Comparison of ENCODE assay signal across 2 cellular contexts in the genomic region with DNA sequence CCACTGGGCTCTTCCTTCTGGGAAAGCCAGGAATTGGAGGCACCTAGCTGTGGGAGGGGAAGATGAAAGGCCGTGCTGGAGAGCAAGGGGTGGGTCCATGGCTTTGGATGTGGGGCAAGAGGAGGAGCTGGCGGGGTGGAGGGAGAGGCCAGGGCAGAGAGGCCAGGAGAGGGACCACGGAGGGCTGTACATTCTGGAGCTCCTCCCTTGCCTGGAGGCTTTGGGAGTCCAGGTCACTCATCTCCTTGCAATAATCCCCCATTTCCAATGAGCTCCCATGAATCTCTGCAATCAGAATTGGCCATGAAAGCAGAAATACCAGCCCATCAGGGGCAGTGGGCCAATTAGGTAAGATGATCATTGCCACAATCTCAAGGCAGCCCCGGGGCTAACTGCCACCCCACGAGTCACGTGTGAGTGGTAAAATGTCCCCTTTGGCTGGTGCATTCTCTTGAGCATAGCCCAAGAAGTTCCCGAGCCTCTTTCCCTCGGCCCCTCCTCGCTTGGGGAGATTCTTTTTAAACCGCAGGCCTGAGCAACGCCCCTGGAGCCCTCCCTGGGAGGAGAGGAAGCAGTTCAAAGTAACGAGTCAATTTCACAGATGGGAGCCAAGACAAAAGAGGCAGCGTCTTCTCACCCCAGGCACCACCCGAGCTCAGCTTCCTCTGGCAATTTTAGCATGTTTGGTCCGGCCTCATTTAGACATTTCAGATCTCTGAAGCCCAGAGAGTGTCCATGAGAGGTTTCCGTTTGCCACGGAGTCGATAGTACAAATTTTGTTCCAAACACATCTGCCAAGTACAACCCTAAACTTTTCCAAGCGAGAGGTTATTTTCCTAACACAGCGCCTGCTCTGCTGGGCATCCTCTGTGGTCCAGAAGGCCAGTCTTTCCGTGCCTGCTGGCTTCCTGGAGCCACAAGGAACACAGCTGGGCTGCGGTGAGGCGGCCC.
TF ChIP-seq lines count a peak whose summit lies in the region.

No MANE protein-coding gene starts in this region.

TF ChIP-seq in liver, 16 proteins besides CTCF, POLR2A, EP300 and RAD21:
- TF ChIP-seq HNF4A (conservative IDR thresholded peaks at IDR 0.05) (peak in 1 of 2 donors; percentile 69), TAF1 (conservative IDR thresholded peaks at IDR 0.05) (no peak), GABPA (IDR thresholded peaks at IDR 0.05 in 1 of 2, conservative IDR thresholded peaks at IDR 0.05 in 1 of 2) (no peak), YY1 (IDR thresholded peaks at IDR 0.05) (peak; percentile 53), SP1 (IDR thresholded peaks at IDR 0.05) (peak; percentile 25), FOXA1 (IDR thresholded peaks at IDR 0.05) (no peak), EGR1 (IDR thresholded peaks at IDR 0.05; ENCODE audit: low read depth in 2 of 2) (peak in 1 of 2 donors; percentile 38), HNF4G (IDR thresholded peaks at IDR 0.05) (no peak), NR2F2 (IDR thresholded peaks at IDR 0.05) (no peak), RXRA (IDR thresholded peaks at IDR 0.05) (peak in 1 of 2 donors; percentile 85), FOXA2 (IDR thresholded peaks at IDR 0.05) (no peak), JUND (IDR thresholded peaks at IDR 0.05) (peak in 1 of 2 donors; percentile 27)
- TF ChIP-seq, protein P1, sequence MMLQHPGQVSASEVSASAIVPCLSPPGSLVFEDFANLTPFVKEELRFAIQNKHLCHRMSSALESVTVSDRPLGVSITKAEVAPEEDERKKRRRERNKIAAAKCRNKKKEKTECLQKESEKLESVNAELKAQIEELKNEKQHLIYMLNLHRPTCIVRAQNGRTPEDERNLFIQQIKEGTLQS (IDR thresholded peaks at IDR 0.05), result no peak
- TF ChIP-seq, protein P2, sequence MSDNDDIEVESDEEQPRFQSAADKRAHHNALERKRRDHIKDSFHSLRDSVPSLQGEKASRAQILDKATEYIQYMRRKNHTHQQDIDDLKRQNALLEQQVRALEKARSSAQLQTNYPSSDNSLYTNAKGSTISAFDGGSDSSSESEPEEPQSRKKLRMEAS (IDR thresholded peaks at IDR 0.05), result peak; percentile 52
- TF ChIP-seq, protein P3, sequence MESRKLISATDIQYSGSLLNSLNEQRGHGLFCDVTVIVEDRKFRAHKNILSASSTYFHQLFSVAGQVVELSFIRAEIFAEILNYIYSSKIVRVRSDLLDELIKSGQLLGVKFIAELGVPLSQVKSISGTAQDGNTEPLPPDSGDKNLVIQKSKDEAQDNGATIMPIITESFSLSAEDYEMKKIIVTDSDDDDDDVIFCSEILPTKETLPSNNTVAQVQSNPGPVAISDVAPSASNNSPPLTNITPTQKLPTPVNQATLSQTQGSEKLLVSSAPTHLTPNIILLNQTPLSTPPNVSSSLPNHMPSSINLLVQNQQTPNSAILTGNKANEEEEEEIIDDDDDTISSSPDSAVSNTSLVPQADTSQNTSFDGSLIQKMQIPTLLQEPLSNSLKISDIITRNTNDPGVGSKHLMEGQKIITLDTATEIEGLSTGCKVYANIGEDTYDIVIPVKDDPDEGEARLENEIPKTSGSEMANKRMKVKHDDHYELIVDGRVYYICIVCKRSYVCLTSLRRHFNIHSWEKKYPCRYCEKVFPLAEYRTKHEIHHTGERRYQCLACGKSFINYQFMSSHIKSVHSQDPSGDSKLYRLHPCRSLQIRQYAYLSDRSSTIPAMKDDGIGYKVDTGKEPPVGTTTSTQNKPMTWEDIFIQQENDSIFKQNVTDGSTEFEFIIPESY (IDR thresholded peaks at IDR 0.05), result no peak
- TF ChIP-seq, protein P4, sequence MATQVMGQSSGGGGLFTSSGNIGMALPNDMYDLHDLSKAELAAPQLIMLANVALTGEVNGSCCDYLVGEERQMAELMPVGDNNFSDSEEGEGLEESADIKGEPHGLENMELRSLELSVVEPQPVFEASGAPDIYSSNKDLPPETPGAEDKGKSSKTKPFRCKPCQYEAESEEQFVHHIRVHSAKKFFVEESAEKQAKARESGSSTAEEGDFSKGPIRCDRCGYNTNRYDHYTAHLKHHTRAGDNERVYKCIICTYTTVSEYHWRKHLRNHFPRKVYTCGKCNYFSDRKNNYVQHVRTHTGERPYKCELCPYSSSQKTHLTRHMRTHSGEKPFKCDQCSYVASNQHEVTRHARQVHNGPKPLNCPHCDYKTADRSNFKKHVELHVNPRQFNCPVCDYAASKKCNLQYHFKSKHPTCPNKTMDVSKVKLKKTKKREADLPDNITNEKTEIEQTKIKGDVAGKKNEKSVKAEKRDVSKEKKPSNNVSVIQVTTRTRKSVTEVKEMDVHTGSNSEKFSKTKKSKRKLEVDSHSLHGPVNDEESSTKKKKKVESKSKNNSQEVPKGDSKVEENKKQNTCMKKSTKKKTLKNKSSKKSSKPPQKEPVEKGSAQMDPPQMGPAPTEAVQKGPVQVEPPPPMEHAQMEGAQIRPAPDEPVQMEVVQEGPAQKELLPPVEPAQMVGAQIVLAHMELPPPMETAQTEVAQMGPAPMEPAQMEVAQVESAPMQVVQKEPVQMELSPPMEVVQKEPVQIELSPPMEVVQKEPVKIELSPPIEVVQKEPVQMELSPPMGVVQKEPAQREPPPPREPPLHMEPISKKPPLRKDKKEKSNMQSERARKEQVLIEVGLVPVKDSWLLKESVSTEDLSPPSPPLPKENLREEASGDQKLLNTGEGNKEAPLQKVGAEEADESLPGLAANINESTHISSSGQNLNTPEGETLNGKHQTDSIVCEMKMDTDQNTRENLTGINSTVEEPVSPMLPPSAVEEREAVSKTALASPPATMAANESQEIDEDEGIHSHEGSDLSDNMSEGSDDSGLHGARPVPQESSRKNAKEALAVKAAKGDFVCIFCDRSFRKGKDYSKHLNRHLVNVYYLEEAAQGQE (IDR thresholded peaks at IDR 0.05), result peak; percentile 29

TF ChIP-seq in HepG2, 621 proteins besides CTCF, POLR2A, EP300 and RAD21:
- TF ChIP-seq, protein P5, sequence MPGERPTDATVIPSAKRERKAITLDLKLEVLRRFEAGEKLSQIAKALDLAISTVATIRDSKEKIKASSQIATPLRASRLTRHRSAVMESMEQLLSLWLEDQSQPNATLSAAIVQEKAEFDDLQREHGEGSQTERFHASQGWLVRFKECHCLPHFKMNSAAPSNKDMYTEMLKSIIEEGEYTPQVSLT (CRISPR knock-in tag; IDR thresholded peaks at IDR 0.05; ENCODE audit: borderline replicate concordance, low read depth), result no peak
- no peak for TF ChIP-seq CHCHD3 (CRISPR knock-in tag; IDR thresholded peaks at IDR 0.05)
- no peak for TF ChIP-seq FOXO1 (CRISPR knock-in tag; IDR thresholded peaks at IDR 0.05)
- no peak for TF ChIP-seq NKX3-1 (CRISPR knock-in tag; IDR thresholded peaks at IDR 0.05)
- no peak for TF ChIP-seq ZNF737 (CRISPR knock-in tag; IDR thresholded peaks at IDR 0.05; ENCODE audit: borderline replicate concordance)
- TF ChIP-seq DR1 (CRISPR knock-in tag; IDR thresholded peaks at IDR 0.05), result no peak
- TF ChIP-seq, protein P6, sequence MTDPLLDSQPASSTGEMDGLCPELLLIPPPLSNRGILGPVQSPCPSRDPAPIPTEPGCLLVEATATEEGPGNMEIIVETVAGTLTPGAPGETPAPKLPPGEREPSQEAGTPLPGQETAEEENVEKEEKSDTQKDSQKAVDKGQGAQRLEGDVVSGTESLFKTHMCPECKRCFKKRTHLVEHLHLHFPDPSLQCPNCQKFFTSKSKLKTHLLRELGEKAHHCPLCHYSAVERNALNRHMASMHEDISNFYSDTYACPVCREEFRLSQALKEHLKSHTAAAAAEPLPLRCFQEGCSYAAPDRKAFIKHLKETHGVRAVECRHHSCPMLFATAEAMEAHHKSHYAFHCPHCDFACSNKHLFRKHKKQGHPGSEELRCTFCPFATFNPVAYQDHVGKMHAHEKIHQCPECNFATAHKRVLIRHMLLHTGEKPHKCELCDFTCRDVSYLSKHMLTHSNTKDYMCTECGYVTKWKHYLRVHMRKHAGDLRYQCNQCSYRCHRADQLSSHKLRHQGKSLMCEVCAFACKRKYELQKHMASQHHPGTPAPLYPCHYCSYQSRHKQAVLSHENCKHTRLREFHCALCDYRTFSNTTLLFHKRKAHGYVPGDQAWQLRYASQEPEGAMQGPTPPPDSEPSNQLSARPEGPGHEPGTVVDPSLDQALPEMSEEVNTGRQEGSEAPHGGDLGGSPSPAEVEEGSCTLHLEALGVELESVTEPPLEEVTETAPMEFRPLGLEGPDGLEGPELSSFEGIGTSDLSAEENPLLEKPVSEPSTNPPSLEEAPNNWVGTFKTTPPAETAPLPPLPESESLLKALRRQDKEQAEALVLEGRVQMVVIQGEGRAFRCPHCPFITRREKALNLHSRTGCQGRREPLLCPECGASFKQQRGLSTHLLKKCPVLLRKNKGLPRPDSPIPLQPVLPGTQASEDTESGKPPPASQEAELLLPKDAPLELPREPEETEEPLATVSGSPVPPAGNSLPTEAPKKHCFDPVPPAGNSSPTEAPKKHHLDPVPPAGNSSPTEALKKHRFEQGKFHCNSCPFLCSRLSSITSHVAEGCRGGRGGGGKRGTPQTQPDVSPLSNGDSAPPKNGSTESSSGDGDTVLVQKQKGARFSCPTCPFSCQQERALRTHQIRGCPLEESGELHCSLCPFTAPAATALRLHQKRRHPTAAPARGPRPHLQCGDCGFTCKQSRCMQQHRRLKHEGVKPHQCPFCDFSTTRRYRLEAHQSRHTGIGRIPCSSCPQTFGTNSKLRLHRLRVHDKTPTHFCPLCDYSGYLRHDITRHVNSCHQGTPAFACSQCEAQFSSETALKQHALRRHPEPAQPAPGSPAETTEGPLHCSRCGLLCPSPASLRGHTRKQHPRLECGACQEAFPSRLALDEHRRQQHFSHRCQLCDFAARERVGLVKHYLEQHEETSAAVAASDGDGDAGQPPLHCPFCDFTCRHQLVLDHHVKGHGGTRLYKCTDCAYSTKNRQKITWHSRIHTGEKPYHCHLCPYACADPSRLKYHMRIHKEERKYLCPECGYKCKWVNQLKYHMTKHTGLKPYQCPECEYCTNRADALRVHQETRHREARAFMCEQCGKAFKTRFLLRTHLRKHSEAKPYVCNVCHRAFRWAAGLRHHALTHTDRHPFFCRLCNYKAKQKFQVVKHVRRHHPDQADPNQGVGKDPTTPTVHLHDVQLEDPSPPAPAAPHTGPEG (CRISPR knock-in tag; IDR thresholded peaks at IDR 0.05), result no peak
- TF ChIP-seq ZBTB37 (CRISPR knock-in tag; IDR thresholded peaks at IDR 0.05), result no peak
- TF ChIP-seq NRL (CRISPR knock-in tag; IDR thresholded peaks at IDR 0.05; ENCODE audit: borderline replicate concordance), result no peak
- no peak for TF ChIP-seq HMG20B (CRISPR knock-in tag; conservative IDR thresholded peaks at IDR 0.05)
